In genomic region chr12:123530683-123531082, GRCh38 we compare ENCODE assay signal across 21 cellular contexts. TPM values are rescaled to one million over a fixed set of nuclear protein-coding genes. Genes with fewer than 3 reads are reported as not detected.
A peak's percentile ranks its signal among the peaks of the same experiment; 100 is the strongest.
DNase-seq lines count a peak whose midpoint lies in the region; ATAC-seq and TF ChIP-seq lines count a peak whose summit lies in the region.
"Had no signal": no experiment of that assay in that cellular context is flagged by ENCODE, and none has a peak within 500 bp of the region (broad histone marks: within the 10 kb centered on the region; RNA-seq: fewer than 3 reads in every experiment).

No MANE protein-coding gene starts in this region.

- peaks cover 4% of the 10 kb centered on the region for H3K9me3 Mint-ChIP-seq in nephron
- H3K9me3 Mint-ChIP-seq: CD4-positive, alpha-beta memory T cell; endodermal cell; memory B cell; naive B cell had no signal

- no peak for TF ChIP-seq POLR2A in heart left ventricle (IDR thresholded peaks at IDR 0.05)
- TF ChIP-seq POLR2A in thyroid gland (IDR thresholded peaks at IDR 0.05) = no peak
- TF ChIP-seq POLR2A in transverse colon (IDR thresholded peaks at IDR 0.05) = no peak

- H3K36me3 ChIP-seq in heart left ventricle = peaks cover 0 to 24% (median 0%) of the 10 kb centered on the region in 9 donors
- peaks cover 0 to 5% of the 10 kb centered on the region in 2 donors for H3K36me3 ChIP-seq in ascending aorta
- H3K36me3 ChIP-seq in thyroid gland = no peaks in the 10 kb centered on the region
- H3K36me3 ChIP-seq in transverse colon = no peaks in the 10 kb centered on the region
- H3K36me3 ChIP-seq in hepatocyte (replicated peaks; ENCODE audit: insufficient read depth, low read depth) = no peaks in the 10 kb centered on the region
- H3K36me3 ChIP-seq: prostate gland, SJCRH30 had no signal

- H3K27me3 ChIP-seq in heart left ventricle = peaks cover 0 to 4% (median 0%) of the 10 kb centered on the region in 9 donors
- no peaks in the 10 kb centered on the region for H3K27me3 ChIP-seq in ascending aorta
- no peaks in the 10 kb centered on the region for H3K27me3 ChIP-seq in thyroid gland
- H3K27me3 ChIP-seq in transverse colon = no peaks in the 10 kb centered on the region
- no peaks in the 10 kb centered on the region for H3K27me3 ChIP-seq in hepatocyte
- H3K27me3 ChIP-seq: SJCRH30, testis had no signal

- TF ChIP-seq CTCF in heart left ventricle (IDR thresholded peaks at IDR 0.05) (no peak), ascending aorta (IDR thresholded peaks at IDR 0.05) (no peak), nephron (IDR thresholded peaks at IDR 0.05; ENCODE audit: unreplicated experiment in 3 of 3) (no peak), thyroid gland (IDR thresholded peaks at IDR 0.05) (no peak), transverse colon (IDR thresholded peaks at IDR 0.05) (no peak), hepatocyte (IDR thresholded peaks at IDR 0.05; ENCODE audit: poor library complexity) (no peak)

- H3K27ac ChIP-seq in heart left ventricle (peak overlapping the region; percentile 16 to 96 (median 90)), ascending aorta (peak overlapping the region in 1 of 2 donors; percentile 22), thyroid gland (peak overlapping the region in 2 of 3 donors; percentile 17 to 18), transverse colon (no peak overlapping the region), hepatocyte (no peak overlapping the region)
- H3K27ac ChIP-seq: SJCRH30, testis had no signal

- WGBS in heart left ventricle, 4 donors = 67 to 84% (median 77%) methylated on average over 3 of the region's 3 CpGs
- WGBS in thyroid gland, 2 donors = 92 to 94% methylated on average over 3 of the region's 3 CpGs
- 79 to 88% methylated on average over 2 to 3 of the region's 3 CpGs for WGBS in transverse colon (ENCODE audit: low coverage in 1 of 2), 2 donors
- WGBS in hepatocyte (ENCODE audit: low lambda C conversion rate, missing lambda C conversion rate) = 97% methylated on average over 3 of the region's 3 CpGs

- in situ Hi-C loops in transverse colon (cut with MboI; ENCODE audit: low pct_ligation_motif_present in 1 of 4, low pct_unique_long_range_greater_than_20kb in 1 of 4, low sequenced_read_pairs in 3 of 4) = no loop called here

- H3K79me2 ChIP-seq in hepatocyte = peaks cover 31% of the 10 kb centered on the region

- no peaks in the 10 kb centered on the region for H3K9me2 ChIP-seq in hepatocyte (replicated peaks; ENCODE audit: insufficient read depth)

- peaks cover 19% of the 10 kb centered on the region for H3K4me1 Mint-ChIP-seq in nephron

- peaks cover 32% of the 10 kb centered on the region for H3K36me3 Mint-ChIP-seq in nephron (ENCODE audit: low read depth)
- H3K36me3 Mint-ChIP-seq: memory B cell had no signal

- H3K9me3 ChIP-seq in heart left ventricle (no peaks in the 10 kb centered on the region), ascending aorta (no peaks in the 10 kb centered on the region), thyroid gland (no peaks in the 10 kb centered on the region), transverse colon (no peaks in the 10 kb centered on the region), hepatocyte (ENCODE audit: low read depth) (no peaks in the 10 kb centered on the region)
- H3K9me3 ChIP-seq: prostate gland, SJCRH30, testis had no signal

- ATAC-seq in heart left ventricle = no peak
- ATAC-seq in Right ventricle myocardium inferior = no peak
- no peak for ATAC-seq in GM18909 (IDR thresholded peaks at IDR 0.05; ENCODE audit: poor library complexity, unreplicated experiment)
- ATAC-seq: HCT116, K562 had no signal

- peak overlapping the region; percentile 48 to 92 (median 90) for H3K4me3 Mint-ChIP-seq in nephron
- H3K4me3 Mint-ChIP-seq: endodermal cell, memory B cell had no signal

- no peak overlapping the region for H2AFZ ChIP-seq in hepatocyte

- H3K4me3 ChIP-seq in heart left ventricle = no peak overlapping the region
- H3K4me3 ChIP-seq in ascending aorta = peak overlapping the region; percentile 30 to 93
- H3K4me3 ChIP-seq in thyroid gland (replicated peaks in 1 of 3) = no peak overlapping the region
- no peak overlapping the region for H3K4me3 ChIP-seq in transverse colon
- no peak overlapping the region for H3K4me3 ChIP-seq in hepatocyte
- H3K4me3 ChIP-seq: K562, prostate gland, SJCRH30, testis had no signal

- no peak overlapping the region for H3K27ac Mint-ChIP-seq in nephron
- H3K27ac Mint-ChIP-seq: endodermal cell had no signal

- H3K4me2 ChIP-seq in hepatocyte = no peak overlapping the region

- TF ChIP-seq EP300 in transverse colon (IDR thresholded peaks at IDR 0.05; ENCODE audit: low read depth) = no peak

- peaks cover 7% of the 10 kb centered on the region for H4K20me1 ChIP-seq in hepatocyte (ENCODE audit: insufficient read depth, poor library complexity, severe bottlenecking)

- DNase-seq in heart left ventricle = no peak
- DNase-seq in Right ventricle myocardium inferior (ENCODE audit: missing footprints) = no peak
- DNase-seq in ascending aorta (ENCODE audit: low spot score in 2 of 2) = no peak
- no peak for DNase-seq in thyroid gland
- no peak for DNase-seq in transverse colon
- no peak for DNase-seq in hepatocyte (ENCODE audit: low spot score)
- DNase-seq: activated CD4-positive, CD25-positive, alpha-beta regulatory T cell; CD4-positive, alpha-beta memory T cell; endodermal cell; islet precursor cell; naive B cell; NCI-H2227 treated with DMSO at 0.1 percent for 48 hours; NCI-H82; SJCRH30 had no signal

- intact Hi-C loops in heart left ventricle (cut with DNase I) (loop anchor here (5.0 kb wide), 7 partner anchors 52 to 163 kb away; partner anchors contain the start of gene TMED2 (in 9 of the 10)), Right ventricle myocardium inferior (cut with DNase I) (loop anchor here (5.0 kb wide), 2 partner anchors 73 to 143 kb away; partner anchors contain the start of gene SNRNP35), ascending aorta (cut with DNase I) (loop anchor here (5.0 kb wide), 3 partner anchors 52 to 168 kb away; partner anchors contain the start of genes RILPL2, SBNO1 and TMED2), thyroid gland (cut with DNase I) (loop anchor here (10.0 kb wide), 1 partner anchor 56 kb away; no protein-coding TSS in a partner anchor), transverse colon (cut with DNase I; ENCODE audit: low total_unique reads) (no loop called here)

- H3K27me3 Mint-ChIP-seq in nephron (ENCODE audit: low read depth) = no peaks in the 10 kb centered on the region
- H3K27me3 Mint-ChIP-seq: CD4-positive, alpha-beta memory T cell; memory B cell had no signal

- H3K4me1 ChIP-seq in heart left ventricle = peaks cover 0 to 52% (median 31%) of the 10 kb centered on the region in 12 donors
- H3K4me1 ChIP-seq in ascending aorta = peaks cover 0 to 22% of the 10 kb centered on the region in 2 donors
- peaks cover 24 to 45% of the 10 kb centered on the region in 2 donors for H3K4me1 ChIP-seq in thyroid gland
- peaks cover 10 to 31% (median 14%) of the 10 kb centered on the region in 4 donors for H3K4me1 ChIP-seq in transverse colon
- H3K4me1 ChIP-seq in hepatocyte (ENCODE audit: insufficient read depth) = peaks cover 13% of the 10 kb centered on the region

RNA-seq across cellular contexts. Expression of gene RILPL1, which starts 2.8 kb away (rescaled TPM):
- total RNA-seq in heart left ventricle = 100 to 1,000 TPM in 1 of 9 donors, 10 to 100 TPM in 8; 64.1 to 119 (median 79.4) TPM
- 10 to 100 TPM; 70.1 to 95.9 TPM for polyA plus RNA-seq in heart left ventricle
- total RNA-seq in Right ventricle myocardium inferior = 94.3 TPM
- total RNA-seq in ascending aorta = 1.5 TPM
- total RNA-seq in thyroid gland = 10 to 100 TPM; 22.0 to 37.8 (median 31.6) TPM
- total RNA-seq in transverse colon = 1 to 10 TPM; 1.6 to 6.7 (median 5.0) TPM
- 10.2 and 13.6 TPM in 2 replicates for total RNA-seq in hepatocyte
- 17.5 and 21.6 TPM in 2 replicates for polyA plus RNA-seq in hepatocyte

RNA-seq across cellular contexts. Expression of gene TMED2, which starts 53.7 kb away (rescaled TPM):
- total RNA-seq in heart left ventricle = 100 to 1,000 TPM in 8 of 9 donors, 10 to 100 TPM in 1; 91.2 to 185 (median 161) TPM
- 100 to 1,000 TPM in 1 of 2 donors, 10 to 100 TPM in 1; 34.9 to 238 TPM for polyA plus RNA-seq in heart left ventricle
- 163 TPM for total RNA-seq in Right ventricle myocardium inferior
- 103 TPM for total RNA-seq in ascending aorta
- 100 to 1,000 TPM; 213 to 244 (median 220) TPM for total RNA-seq in thyroid gland
- 100 to 1,000 TPM in 2 of 4 donors, 10 to 100 TPM in 2; 62.9 to 138 (median 96.6) TPM for total RNA-seq in transverse colon
- total RNA-seq in hepatocyte = 440 and 447 TPM in 2 replicates
- 385 and 399 TPM in 2 replicates for polyA plus RNA-seq in hepatocyte

Comparison
In these comparisons a context has a peak if more than half of its experiments do, and no peak if none do; other contexts are left out.
1. H3K27ac ChIP-seq: peak in heart left ventricle (12 of 12) and thyroid gland (2 of 3); none in transverse colon (0 of 4) and hepatocyte (single experiment).
2. H3K4me3 ChIP-seq: peak in ascending aorta (2 of 2); none in heart left ventricle (0 of 12), thyroid gland (0 of 3), transverse colon (0 of 4) and hepatocyte (single experiment).